ENCODE assay signal across 26 cellular contexts in the genomic region with DNA sequence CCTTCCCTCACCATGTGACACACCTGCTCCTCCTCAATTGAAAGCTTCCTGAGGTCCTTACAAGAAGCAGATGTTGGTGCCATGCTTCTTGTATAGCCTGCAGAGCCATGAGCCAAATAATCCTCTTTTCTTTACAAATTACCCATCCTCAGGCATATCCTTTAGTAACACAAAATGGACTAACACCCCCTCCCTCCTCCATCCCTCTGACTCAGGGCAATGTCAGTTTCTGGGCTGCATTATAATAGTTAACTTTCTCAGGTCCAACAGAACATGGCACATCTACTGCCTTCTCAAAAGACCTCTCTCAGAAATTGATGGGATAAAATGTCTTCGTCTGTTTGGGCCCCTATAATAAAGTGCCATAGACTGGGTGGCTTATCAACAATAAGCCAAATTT.
"Had no signal": no experiment of that assay in that cellular context is flagged by ENCODE, and none has a peak within 500 bp of the region (broad histone marks: within the 10 kb centered on the region; RNA-seq: fewer than 3 reads in every experiment).

No MANE protein-coding gene starts in this region.

- H3K4me1 Mint-ChIP-seq: activated T-helper 17 cell treated with anti-CD3 and anti-CD28 coated beads, Interleukin-2, amount 50 U/mL, for 72 hours had no signal

- ATAC-seq: activated T-helper 17 cell treated with anti-CD3 and anti-CD28 coated beads, Interleukin-2, amount 50 U/mL, for 72 hours; esophagus mucosa; gastrocnemius medialis; left ventricle myocardium superior; natural killer cell treated with Interleukin-12 subunit alpha and Interleukin-12 subunit beta and Interleukin-15 and Interleukin-18, amount 100 ng/mL, for 72 hours; sciatic nerve; stimulated activated naive B cell treated with anti-CD40 and anti-IgM and Interleukin-4, amounts not matched to agents 10 μg/mL and 1 μg/mL and 100 μg/mL, for 72 hours had no signal

- H3K27me3 Mint-ChIP-seq: activated naive CD8-positive, alpha-beta T cell; activated T-cell treated with anti-CD3 and anti-CD28 coated beads, Interleukin-2, amount 50 U/mL, for 24 hours had no signal

- H3K4me3 Mint-ChIP-seq: activated naive CD8-positive, alpha-beta T cell; activated T-cell treated with anti-CD3 and anti-CD28 coated beads, Interleukin-2, amount 50 U/mL, for 24 hours; activated T-helper 17 cell treated with anti-CD3 and anti-CD28 coated beads, Interleukin-2, amount 50 U/mL, for 72 hours; natural killer cell treated with Interleukin-12 subunit alpha and Interleukin-12 subunit beta and Interleukin-15 and Interleukin-18, amount 100 ng/mL, for 72 hours; stimulated activated naive B cell treated with anti-CD40 and anti-IgM and Interleukin-4, amounts not matched to agents 10 μg/mL and 1 μg/mL and 100 μg/mL, for 72 hours had no signal

- DNase-seq: activated CD4-positive, alpha-beta T cell treated with anti-CD3 and anti-CD28 coated beads for 1 hour; activated CD4-positive, alpha-beta T cell treated with anti-CD3 and anti-CD28 coated beads, Interleukin-2, amount 50 U/mL, for 4 hours; activated CD8-positive, alpha-beta memory T cell treated with anti-CD3 and anti-CD28 coated beads, Interleukin-2, amount 50 U/mL, for 4 hours; activated T-cell treated with anti-CD3 and anti-CD28 coated beads, Interleukin-2, amount 50 U/mL, for 24 hours; brain microvascular endothelial cell; dermis blood vessel endothelial cell; effector memory CD4-positive, alpha-beta T cell; gastrocnemius medialis; hypothalamus; left ventricle myocardium superior; mammary epithelial cell; midbrain; posterior cingulate gyrus; small intestine; stimulated activated CD4-positive, alpha-beta T cell treated with anti-CD3 and anti-CD28 coated beads, Interleukin-15, amount 100 ng/mL, for 24 hours; stimulated activated naive B cell treated with anti-CD40 and anti-IgM and Interleukin-4, amounts not matched to agents 10 μg/mL and 1 μg/mL and 100 μg/mL, for 72 hours; T-helper 1 cell; trophoblast cell had no signal

- H3K27me3 ChIP-seq: adrenal gland, ascending aorta, brain microvascular endothelial cell, gastrocnemius medialis had no signal

- H3K27ac ChIP-seq: adrenal gland, ascending aorta, gastrocnemius medialis, neutrophil had no signal

- H3K9me3 ChIP-seq: adrenal gland, ascending aorta, gastrocnemius medialis, neutrophil had no signal

- H3K27ac Mint-ChIP-seq: activated naive CD8-positive, alpha-beta T cell; activated T-cell treated with anti-CD3 and anti-CD28 coated beads, Interleukin-2, amount 50 U/mL, for 24 hours; activated T-helper 17 cell treated with anti-CD3 and anti-CD28 coated beads, Interleukin-2, amount 50 U/mL, for 72 hours; stimulated activated naive B cell treated with anti-CD40 and anti-IgM and Interleukin-4, amounts not matched to agents 10 μg/mL and 1 μg/mL and 100 μg/mL, for 72 hours had no signal

- H3K36me3 Mint-ChIP-seq: activated naive CD8-positive, alpha-beta T cell; natural killer cell treated with Interleukin-12 subunit alpha and Interleukin-12 subunit beta and Interleukin-15 and Interleukin-18, amount 100 ng/mL, for 72 hours; stimulated activated naive B cell treated with anti-CD40 and anti-IgM and Interleukin-4, amounts not matched to agents 10 μg/mL and 1 μg/mL and 100 μg/mL, for 72 hours had no signal

- H3K9me3 Mint-ChIP-seq: activated T-cell treated with anti-CD3 and anti-CD28 coated beads, Interleukin-2, amount 50 U/mL, for 24 hours; activated T-helper 17 cell treated with anti-CD3 and anti-CD28 coated beads, Interleukin-2, amount 50 U/mL, for 72 hours; natural killer cell treated with Interleukin-12 subunit alpha and Interleukin-12 subunit beta and Interleukin-15 and Interleukin-18, amount 100 ng/mL, for 72 hours; stimulated activated naive B cell treated with anti-CD40 and anti-IgM and Interleukin-4, amounts not matched to agents 10 μg/mL and 1 μg/mL and 100 μg/mL, for 72 hours had no signal
